Comparison of ENCODE assay signal across 15 cellular contexts in the genomic region with DNA sequence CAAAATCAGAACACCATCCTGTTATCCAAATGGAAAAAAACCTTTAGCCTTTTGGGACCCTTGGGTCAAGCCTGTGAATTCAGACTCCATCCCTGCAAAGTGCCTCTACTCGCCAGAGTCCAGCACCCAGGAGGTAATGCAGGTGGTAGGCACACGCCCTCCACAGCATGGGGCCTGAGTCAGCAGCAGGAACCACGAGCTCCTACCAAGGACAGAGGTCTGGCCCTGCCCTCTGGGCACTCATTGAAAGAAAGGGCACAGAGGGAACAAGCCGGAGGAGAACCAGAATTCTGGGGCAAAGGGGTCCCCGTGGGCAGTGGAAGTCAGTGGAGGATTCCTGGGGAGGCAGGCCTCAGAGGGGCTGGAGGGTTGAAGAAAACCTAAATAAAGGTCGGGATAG.
DNase-seq lines count a peak whose midpoint lies in the region; TF ChIP-seq lines count a peak whose summit lies in the region.
"Had no signal": no experiment of that assay in that cellular context is flagged by ENCODE, and none has a peak within 500 bp of the region (broad histone marks: within the 10 kb centered on the region; RNA-seq: fewer than 3 reads in every experiment).

No MANE protein-coding gene starts in this region.

- TF ChIP-seq EP300 in Ishikawa (IDR thresholded peaks at IDR 0.05; ENCODE audit: borderline replicate concordance): no peak

- H3K4me3 Mint-ChIP-seq in osteocyte (ENCODE audit: unreplicated experiment): no peak overlapping the region
- H3K4me3 Mint-ChIP-seq in activated naive CD4-positive, alpha-beta T cell treated with anti-CD3 and anti-CD28 coated beads for 36 hours: no peak overlapping the region
- H3K4me3 Mint-ChIP-seq: CD4-positive, alpha-beta memory T cell had no signal

- peak; percentile 44 for DNase-seq in COLO668 (lab: John Stamatoyannopoulos, UW; ENCODE audit: unreplicated experiment)
- peak; percentile 73 for DNase-seq in osteocyte (ENCODE audit: extremely low spot score, unreplicated experiment)
- DNase-seq in stimulated activated CD4-positive, alpha-beta T cell treated with anti-CD3 and anti-CD28 coated beads, Interleukin-1b, Interleukin-23, amount 100 ng/mL, for 48 hours: no peak
- no peak for DNase-seq in NCI-H128 (lab: John Stamatoyannopoulos, UW; ENCODE audit: unreplicated experiment)
- DNase-seq in activated naive CD4-positive, alpha-beta T cell treated with anti-CD3 and anti-CD28 coated beads for 36 hours: no peak
- DNase-seq: 8988T; ACHN; AML-193; BE2C; Caco-2; CD4-positive, alpha-beta memory T cell; DMS153; DND-41; GOT3 had no signal

- CTCF ChIA-PET in activated naive CD4-positive, alpha-beta T cell treated with anti-CD3 and anti-CD28 coated beads for 36 hours (lab: Charles Lee): no interaction called here

- no peaks in the 10 kb centered on the region for H3K36me3 Mint-ChIP-seq in osteocyte (ENCODE audit: unreplicated experiment)
- peaks cover 1% of the 10 kb centered on the region for H3K36me3 Mint-ChIP-seq in activated naive CD4-positive, alpha-beta T cell treated with anti-CD3 and anti-CD28 coated beads for 36 hours (ENCODE audit: low read depth)

- no peaks in the 10 kb centered on the region for H3K27me3 Mint-ChIP-seq in osteocyte (ENCODE audit: unreplicated experiment)
- H3K27me3 Mint-ChIP-seq in activated naive CD4-positive, alpha-beta T cell treated with anti-CD3 and anti-CD28 coated beads for 36 hours (ENCODE audit: low read depth): peaks cover 13% of the 10 kb centered on the region

- no peak for TF ChIP-seq CTCF in osteocyte (IDR thresholded peaks at IDR 0.05)

- TF ChIP-seq RAD21 in Ishikawa (IDR thresholded peaks at IDR 0.05; ENCODE audit: low read depth): no peak

- H3K27ac Mint-ChIP-seq in osteocyte (ENCODE audit: unreplicated experiment): no peak overlapping the region
- no peak overlapping the region for H3K27ac Mint-ChIP-seq in activated naive CD4-positive, alpha-beta T cell treated with anti-CD3 and anti-CD28 coated beads for 36 hours
- H3K27ac Mint-ChIP-seq: CD4-positive, alpha-beta memory T cell had no signal

- peaks cover 52% of the 10 kb centered on the region for H3K9me3 Mint-ChIP-seq in osteocyte (ENCODE audit: unreplicated experiment)
- H3K9me3 Mint-ChIP-seq in activated naive CD4-positive, alpha-beta T cell treated with anti-CD3 and anti-CD28 coated beads for 36 hours: peaks cover 12% of the 10 kb centered on the region

- no peaks in the 10 kb centered on the region for H3K4me1 Mint-ChIP-seq in osteocyte (ENCODE audit: unreplicated experiment)
- peaks cover 5% of the 10 kb centered on the region for H3K4me1 Mint-ChIP-seq in activated naive CD4-positive, alpha-beta T cell treated with anti-CD3 and anti-CD28 coated beads for 36 hours (ENCODE audit: low read depth)
- H3K4me1 Mint-ChIP-seq: CD4-positive, alpha-beta memory T cell had no signal

- intact Hi-C loops in activated naive CD4-positive, alpha-beta T cell treated with anti-CD3 and anti-CD28 coated beads for 36 hours (cut with micrococcal nuclease): no loop called here

TF ChIP-seq in Ishikawa, 13 proteins besides CTCF, POLR2A, EP300 and RAD21:
- TF ChIP-seq, protein P1, sequence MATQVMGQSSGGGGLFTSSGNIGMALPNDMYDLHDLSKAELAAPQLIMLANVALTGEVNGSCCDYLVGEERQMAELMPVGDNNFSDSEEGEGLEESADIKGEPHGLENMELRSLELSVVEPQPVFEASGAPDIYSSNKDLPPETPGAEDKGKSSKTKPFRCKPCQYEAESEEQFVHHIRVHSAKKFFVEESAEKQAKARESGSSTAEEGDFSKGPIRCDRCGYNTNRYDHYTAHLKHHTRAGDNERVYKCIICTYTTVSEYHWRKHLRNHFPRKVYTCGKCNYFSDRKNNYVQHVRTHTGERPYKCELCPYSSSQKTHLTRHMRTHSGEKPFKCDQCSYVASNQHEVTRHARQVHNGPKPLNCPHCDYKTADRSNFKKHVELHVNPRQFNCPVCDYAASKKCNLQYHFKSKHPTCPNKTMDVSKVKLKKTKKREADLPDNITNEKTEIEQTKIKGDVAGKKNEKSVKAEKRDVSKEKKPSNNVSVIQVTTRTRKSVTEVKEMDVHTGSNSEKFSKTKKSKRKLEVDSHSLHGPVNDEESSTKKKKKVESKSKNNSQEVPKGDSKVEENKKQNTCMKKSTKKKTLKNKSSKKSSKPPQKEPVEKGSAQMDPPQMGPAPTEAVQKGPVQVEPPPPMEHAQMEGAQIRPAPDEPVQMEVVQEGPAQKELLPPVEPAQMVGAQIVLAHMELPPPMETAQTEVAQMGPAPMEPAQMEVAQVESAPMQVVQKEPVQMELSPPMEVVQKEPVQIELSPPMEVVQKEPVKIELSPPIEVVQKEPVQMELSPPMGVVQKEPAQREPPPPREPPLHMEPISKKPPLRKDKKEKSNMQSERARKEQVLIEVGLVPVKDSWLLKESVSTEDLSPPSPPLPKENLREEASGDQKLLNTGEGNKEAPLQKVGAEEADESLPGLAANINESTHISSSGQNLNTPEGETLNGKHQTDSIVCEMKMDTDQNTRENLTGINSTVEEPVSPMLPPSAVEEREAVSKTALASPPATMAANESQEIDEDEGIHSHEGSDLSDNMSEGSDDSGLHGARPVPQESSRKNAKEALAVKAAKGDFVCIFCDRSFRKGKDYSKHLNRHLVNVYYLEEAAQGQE (IDR thresholded peaks at IDR 0.05; ENCODE audit: low read depth): peak; percentile 73
- peak; percentile 31; the same call in 1 of the 2 replicates for TF ChIP-seq TCF12 (IDR thresholded peaks at IDR 0.05; ENCODE audit: low read depth)
- no peak for TF ChIP-seq TEAD4 (IDR thresholded peaks at IDR 0.05)
- no peak for TF ChIP-seq NFIC (IDR thresholded peaks at IDR 0.05)
- no peak for TF ChIP-seq TAF1 (IDR thresholded peaks at IDR 0.05; ENCODE audit: low read depth)
- TF ChIP-seq CREB1 (IDR thresholded peaks at IDR 0.05; ENCODE audit: low read depth): no peak
- TF ChIP-seq YY1 (IDR thresholded peaks at IDR 0.05; ENCODE audit: low read depth): no peak

Comparison
In these comparisons a context has a peak if more than half of its experiments do, and no peak if none do; other contexts are left out.
1. DNase-seq: peak in COLO668 (single experiment) and osteocyte (single experiment); none in stimulated activated CD4-positive, alpha-beta T cell treated with anti-CD3 and anti-CD28 coated beads, Interleukin-1b, Interleukin-23, amount 100 ng/mL, for 48 hours (single experiment), NCI-H128 (single experiment) and activated naive CD4-positive, alpha-beta T cell treated with anti-CD3 and anti-CD28 coated beads for 36 hours (single experiment).